ENCODE assay signal across 19 cellular contexts in the genomic region with DNA sequence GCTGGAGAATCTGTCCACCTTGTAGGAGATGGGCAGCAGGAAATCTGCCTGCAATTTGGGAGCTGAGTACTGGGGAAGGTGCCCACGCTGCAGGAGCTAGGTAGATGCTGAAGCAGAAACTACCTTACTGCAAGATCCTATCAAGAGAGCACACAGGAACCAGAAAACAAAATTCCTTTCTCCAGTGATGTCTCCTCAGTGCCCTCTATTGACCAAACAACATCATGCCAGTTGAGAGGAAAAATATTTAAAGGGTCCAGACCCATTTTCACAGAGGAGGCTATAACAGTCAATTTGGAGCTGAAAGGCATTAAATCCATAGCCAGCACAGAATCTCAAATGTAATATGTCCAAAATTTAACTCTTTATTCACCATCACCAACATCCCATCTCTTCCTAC.
DNase-seq lines count a peak whose midpoint lies in the region; ATAC-seq, FAIRE-seq and TF ChIP-seq lines count a peak whose summit lies in the region.
"Had no signal": no experiment of that assay in that cellular context is flagged by ENCODE, and none has a peak within 500 bp of the region (broad histone marks: within the 10 kb centered on the region; RNA-seq: fewer than 3 reads in every experiment).

No MANE protein-coding gene starts in this region.

- H3K9me3 Mint-ChIP-seq in activated T-cell treated with anti-CD3 and anti-CD28 coated beads, Interleukin-2, amount 50 U/mL, for 24 hours, result no peaks in the 10 kb centered on the region

- H3K27me3 ChIP-seq in DND-41 (ENCODE audit: insufficient read depth, low read length, poor library complexity), result no peaks in the 10 kb centered on the region
- H3K27me3 ChIP-seq in PC-9 (ENCODE audit: insufficient read depth, low read depth), result no peaks in the 10 kb centered on the region
- H3K27me3 ChIP-seq: esophagus squamous epithelium, ovary, spleen, suprapubic skin had no signal

- no peak for DNase-seq in DND-41
- peak; percentile 36 for DNase-seq in HT-29 (ENCODE audit: low spot score)
- DNase-seq in PC-9, result no peak
- peak; percentile 11 for DNase-seq in left kidney (ENCODE audit: low read depth, low spot score)
- DNase-seq in activated T-cell treated with anti-CD3 and anti-CD28 coated beads, Interleukin-2, amount 50 U/mL, for 24 hours, result no peak
- DNase-seq in occipital lobe (lab: John Stamatoyannopoulos, UW), result no peak
- DNase-seq in H54 (ENCODE audit: insufficient read length, low spot score), result no peak
- DNase-seq: activated CD4-positive, alpha-beta T cell treated with anti-CD3 and anti-CD28 coated beads for 36 hours; activated T-cell treated with anti-CD3 and anti-CD28 coated beads, Interleukin-2, amount 50 U/mL, for 1 hour; CD8-positive, alpha-beta T cell; esophagus squamous epithelium; hypothalamus; NCI-H2029 treated with DMSO at 0.1 percent for 48 hours; ovary; spleen had no signal

- CTCF ChIA-PET in PC-9 (lab: Charles Lee), result no interaction called here

- H3K79me2 ChIP-seq in DND-41 (ENCODE audit: insufficient read depth, low read length) (no peaks in the 10 kb centered on the region), PC-9 (ENCODE audit: low read depth) (no peaks in the 10 kb centered on the region)

- no peak for TF ChIP-seq POLR2A in H54 (IDR thresholded peaks at IDR 0.05; ENCODE audit: low read depth, low read length)

- no peaks in the 10 kb centered on the region for H3K36me3 Mint-ChIP-seq in activated T-cell treated with anti-CD3 and anti-CD28 coated beads, Interleukin-2, amount 50 U/mL, for 24 hours (ENCODE audit: low read depth)
- H3K36me3 Mint-ChIP-seq: CD8-positive, alpha-beta T cell had no signal

- no peaks in the 10 kb centered on the region for H3K9me2 ChIP-seq in PC-9 (ENCODE audit: insufficient read depth)

- ATAC-seq in DND-41 (ENCODE audit: insufficient read depth, low read depth) (no peak), HG03135 (IDR thresholded peaks at IDR 0.05; ENCODE audit: unreplicated experiment) (no peak)
- ATAC-seq: activated CD4-positive, alpha-beta T cell treated with anti-CD3 and anti-CD28 coated beads for 36 hours; CD8-positive, alpha-beta T cell had no signal

- H3K9ac ChIP-seq in DND-41 (ENCODE audit: low read depth, low read length), result no peak overlapping the region

- no peak overlapping the region for H3K4me2 ChIP-seq in DND-41 (ENCODE audit: insufficient read depth, low read length)
- no peak overlapping the region for H3K4me2 ChIP-seq in PC-9

- H3K4me3 ChIP-seq in DND-41 (ENCODE audit: low read depth in 1 of 2, low read length in 2 of 2), result no peak overlapping the region
- no peak overlapping the region for H3K4me3 ChIP-seq in PC-9
- H3K4me3 ChIP-seq: coronary artery, esophagus squamous epithelium, ovary, spleen, suprapubic skin had no signal

- no peak overlapping the region for H3K27ac Mint-ChIP-seq in activated T-cell treated with anti-CD3 and anti-CD28 coated beads, Interleukin-2, amount 50 U/mL, for 24 hours
- H3K27ac Mint-ChIP-seq: activated CD4-positive, alpha-beta T cell treated with anti-CD3 and anti-CD28 coated beads for 36 hours; CD8-positive, alpha-beta T cell had no signal

- H3K27ac ChIP-seq in DND-41 (ENCODE audit: low read length) (no peak overlapping the region), PC-9 (no peak overlapping the region)
- H3K27ac ChIP-seq: coronary artery, esophagus squamous epithelium, ovary, spleen, suprapubic skin had no signal

- POLR2A ChIA-PET in PC-9 (lab: Charles Lee; ENCODE audit: unreplicated experiment), result no interaction called here

- H3K4me1 ChIP-seq in DND-41 (ENCODE audit: insufficient read depth, low read length) (no peaks in the 10 kb centered on the region), PC-9 (replicated peaks; ENCODE audit: insufficient read depth) (no peaks in the 10 kb centered on the region)
- H3K4me1 ChIP-seq: esophagus squamous epithelium, spleen, suprapubic skin had no signal

- H3K4me1 Mint-ChIP-seq in activated T-cell treated with anti-CD3 and anti-CD28 coated beads, Interleukin-2, amount 50 U/mL, for 24 hours (ENCODE audit: low read depth), result no peaks in the 10 kb centered on the region
- H3K4me1 Mint-ChIP-seq: activated CD4-positive, alpha-beta T cell treated with anti-CD3 and anti-CD28 coated beads for 36 hours had no signal

- H3K4me3 Mint-ChIP-seq in activated T-cell treated with anti-CD3 and anti-CD28 coated beads, Interleukin-2, amount 50 U/mL, for 24 hours, result no peak overlapping the region
- H3K4me3 Mint-ChIP-seq: activated CD4-positive, alpha-beta T cell treated with anti-CD3 and anti-CD28 coated beads for 36 hours; CD8-positive, alpha-beta T cell had no signal

- no peak overlapping the region for H2AFZ ChIP-seq in DND-41 (ENCODE audit: low read depth, low read length)
- H2AFZ ChIP-seq in PC-9, result no peak overlapping the region

- no TSS peak for BruUV-seq in PC-9 (replicated peaks; lab: Mats Ljungman, UMichigan)

- no peak for FAIRE-seq in H54 (lab: Jason Lieb, UNC)
- FAIRE-seq: RCC 7860 had no signal

- H3F3A ChIP-seq in PC-9 (ENCODE audit: insufficient read depth, low read depth), result no peaks in the 10 kb centered on the region

- H3K27me3 Mint-ChIP-seq in activated T-cell treated with anti-CD3 and anti-CD28 coated beads, Interleukin-2, amount 50 U/mL, for 24 hours, result no peaks in the 10 kb centered on the region
- H3K27me3 Mint-ChIP-seq: activated CD4-positive, alpha-beta T cell treated with anti-CD3 and anti-CD28 coated beads for 36 hours had no signal

- H3K36me3 ChIP-seq in DND-41 (ENCODE audit: insufficient read depth, low read length) (no peaks in the 10 kb centered on the region), PC-9 (ENCODE audit: low read depth) (no peaks in the 10 kb centered on the region)
- H3K36me3 ChIP-seq: esophagus squamous epithelium, ovary, spleen, suprapubic skin had no signal

- H4K20me1 ChIP-seq in DND-41 (ENCODE audit: insufficient read depth, low read length), result no peaks in the 10 kb centered on the region
- no peaks in the 10 kb centered on the region for H4K20me1 ChIP-seq in PC-9 (ENCODE audit: insufficient read depth)

- H3K9me3 ChIP-seq in DND-41 (ENCODE audit: insufficient read depth, low read length, severe bottlenecking), result no peaks in the 10 kb centered on the region
- no peaks in the 10 kb centered on the region for H3K9me3 ChIP-seq in PC-9 (ENCODE audit: insufficient read depth, low read depth)
- H3K9me3 ChIP-seq: esophagus squamous epithelium, ovary, suprapubic skin had no signal

- TF ChIP-seq CTCF in DND-41 (IDR thresholded peaks at IDR 0.05; ENCODE audit: borderline replicate concordance, extremely low read depth, low read length, poor library complexity, severe bottlenecking), result peak; percentile 44
- peak; percentile 57 for TF ChIP-seq CTCF in PC-9 (conservative IDR thresholded peaks at IDR 0.05)

- intact Hi-C loops in PC-9 (cut with micrococcal nuclease; ENCODE audit: unreplicated experiment), result no loop called here

Comparison
In these comparisons a context has a peak if more than half of its experiments do, and no peak if none do; other contexts are left out.
1. DNase-seq: peak in HT-29 (single experiment) and left kidney (single experiment); none in DND-41 (single experiment), PC-9 (0 of 2), activated T-cell treated with anti-CD3 and anti-CD28 coated beads, Interleukin-2, amount 50 U/mL, for 24 hours (single experiment), occipital lobe (single experiment) and H54 (single experiment).